8 cellular contexts compared by ENCODE assay signal in the genomic region with DNA sequence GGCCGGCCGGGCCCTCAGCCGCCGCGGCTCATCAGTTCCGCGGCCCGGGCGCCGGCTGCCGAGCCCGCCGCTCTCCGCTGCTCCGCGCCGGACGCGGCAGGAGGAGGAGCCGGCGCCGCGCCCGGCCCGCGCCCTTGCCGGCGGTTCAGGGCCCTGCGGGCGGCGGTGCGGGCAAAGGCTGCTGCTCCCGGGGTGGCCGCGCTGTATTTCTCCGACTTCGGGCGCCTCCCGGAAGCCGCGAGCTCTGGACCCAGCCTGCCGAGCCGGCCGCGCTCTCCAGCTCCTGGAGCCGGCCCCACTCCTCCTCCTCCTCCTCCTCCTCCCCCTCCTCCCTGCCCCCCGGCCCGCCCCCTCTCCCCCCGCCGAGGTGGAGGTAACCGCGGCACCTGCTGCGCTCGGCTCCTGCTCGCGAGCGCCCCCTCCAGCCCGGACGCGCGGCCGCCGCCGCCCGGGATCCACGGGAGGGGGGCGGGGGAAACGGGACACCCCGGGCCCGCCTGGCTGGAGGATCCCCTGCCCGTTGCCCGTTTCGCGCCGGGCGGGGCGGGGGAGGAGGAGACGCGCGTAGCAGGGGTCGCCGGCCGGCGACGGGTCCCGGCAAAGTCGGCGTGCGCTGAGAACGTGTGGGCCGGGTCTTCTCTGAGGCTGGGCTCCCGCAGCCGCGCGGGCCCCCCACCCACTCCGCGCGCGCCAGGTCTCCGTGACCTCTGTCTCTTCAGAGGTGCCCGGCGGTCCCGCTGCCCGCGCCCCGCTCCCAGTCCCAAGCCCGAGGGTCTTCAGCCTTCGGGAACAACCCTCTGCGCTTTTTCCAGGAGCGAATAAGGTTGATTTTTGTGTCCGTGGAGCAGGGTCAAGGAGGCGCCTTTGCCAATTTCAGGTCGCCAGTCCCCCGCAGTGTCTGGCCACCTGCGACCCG. TPM values are rescaled to one million over a fixed set of nuclear protein-coding genes. Genes with fewer than 3 reads are reported as not detected.
DNase-seq lines count a peak whose midpoint lies in the region; ATAC-seq, FAIRE-seq and TF ChIP-seq lines count a peak whose summit lies in the region.

A gene with protein sequence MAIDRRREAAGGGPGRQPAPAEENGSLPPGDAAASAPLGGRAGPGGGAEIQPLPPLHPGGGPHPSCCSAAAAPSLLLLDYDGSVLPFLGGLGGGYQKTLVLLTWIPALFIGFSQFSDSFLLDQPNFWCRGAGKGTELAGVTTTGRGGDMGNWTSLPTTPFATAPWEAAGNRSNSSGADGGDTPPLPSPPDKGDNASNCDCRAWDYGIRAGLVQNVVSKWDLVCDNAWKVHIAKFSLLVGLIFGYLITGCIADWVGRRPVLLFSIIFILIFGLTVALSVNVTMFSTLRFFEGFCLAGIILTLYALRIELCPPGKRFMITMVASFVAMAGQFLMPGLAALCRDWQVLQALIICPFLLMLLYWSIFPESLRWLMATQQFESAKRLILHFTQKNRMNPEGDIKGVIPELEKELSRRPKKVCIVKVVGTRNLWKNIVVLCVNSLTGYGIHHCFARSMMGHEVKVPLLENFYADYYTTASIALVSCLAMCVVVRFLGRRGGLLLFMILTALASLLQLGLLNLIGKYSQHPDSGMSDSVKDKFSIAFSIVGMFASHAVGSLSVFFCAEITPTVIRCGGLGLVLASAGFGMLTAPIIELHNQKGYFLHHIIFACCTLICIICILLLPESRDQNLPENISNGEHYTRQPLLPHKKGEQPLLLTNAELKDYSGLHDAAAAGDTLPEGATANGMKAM (minus strand): TSS at position 257 of the 916 bp plus-strand sequence. CDS start 491 bp downstream, outside the sequence.

- H2AFZ ChIP-seq in ACC112 (ENCODE audit: low read length, unreplicated experiment) (peak within 1 kb of the TSS; percentile 81), keratinocyte (ENCODE audit: control insufficient read depth, low read length) (peak within 1 kb of the TSS; percentile 81)

- H3K4me3 ChIP-seq in ACC112 (ENCODE audit: low read depth, low read length) = peak within 1 kb of the TSS; percentile 95
- no peak within 1 kb of the TSS for H3K4me3 ChIP-seq in NB4 (ENCODE audit: low read depth, low read length)
- H3K4me3 ChIP-seq in bronchial epithelial cell (ENCODE audit: low read depth, low read length) = peak within 1 kb of the TSS; percentile 69
- H3K4me3 ChIP-seq in keratinocyte (ENCODE audit: control insufficient read depth in 2 of 3, extremely low read depth in 1 of 3, insufficient read depth in 2 of 3, low read depth in 1 of 3, low read length in 3 of 3) = peak within 1 kb of the TSS; percentile 69 to 76 (median 73)

- ATAC-seq in GM18867 (IDR thresholded peaks at IDR 0.05; ENCODE audit: unreplicated experiment) = peak; percentile 60
- no peak for ATAC-seq in GM21423 (IDR thresholded peaks at IDR 0.05; ENCODE audit: unreplicated experiment)

- TF ChIP-seq CTCF in NB4 (IDR thresholded peaks at IDR 0.05; ENCODE audit: low read depth, low read length) = peak; percentile 32
- TF ChIP-seq CTCF in VCaP (conservative IDR thresholded peaks at IDR 0.05) = peak; percentile 79
- TF ChIP-seq CTCF in bronchial epithelial cell (IDR thresholded peaks at IDR 0.05; ENCODE audit: insufficient read depth, low read length, severe bottlenecking) = peak; percentile 61
- peak in 2 of 3 experiments; percentile 61 to 80 for TF ChIP-seq CTCF in keratinocyte (optimal IDR thresholded peaks at IDR 0.05 in 1 of 3, IDR thresholded peaks at IDR 0.05 in 1 of 3, conservative IDR thresholded peaks at IDR 0.05 in 1 of 3; ENCODE audit: extremely low read depth in 1 of 3, insufficient read depth in 2 of 3, low read length in 3 of 3)

- H3K4me1 ChIP-seq in ACC112 (ENCODE audit: control insufficient read depth, insufficient read depth, low read length, unreplicated experiment) = peaks cover 21% of the 10 kb centered on the region
- H3K4me1 ChIP-seq in keratinocyte (ENCODE audit: control insufficient read depth, extremely low read depth, insufficient read depth, low read length) = peaks cover 27% of the 10 kb centered on the region

- H3K4me2 ChIP-seq in keratinocyte (ENCODE audit: control insufficient read depth, extremely low read depth, insufficient read depth, low read depth, low read length) = peak within 1 kb of the TSS; percentile 91

- H3K9me1 ChIP-seq in keratinocyte (ENCODE audit: control insufficient read depth, extremely low read depth, insufficient read depth, low read length) = no peaks in the 10 kb centered on the region

- dilution Hi-C loops in keratinocyte (cut with MboI; ENCODE audit: extremely low pct_ligation_motif_present, low sequenced_read_pairs) = no loop called here

- no peaks in the 10 kb centered on the region for H3K36me3 ChIP-seq in ACC112 (ENCODE audit: insufficient read depth, low read length)
- no peaks in the 10 kb centered on the region for H3K36me3 ChIP-seq in bronchial epithelial cell (ENCODE audit: control insufficient read depth, insufficient read depth, low read length)
- H3K36me3 ChIP-seq in keratinocyte (ENCODE audit: control insufficient read depth in 2 of 2, extremely low read depth in 1 of 2, insufficient read depth in 2 of 2, low read length in 2 of 2) = no peaks in the 10 kb centered on the region

- H3K27ac ChIP-seq in ACC112 (ENCODE audit: low read depth, low read length) (no peak within 1 kb of the TSS), VCaP (peak within 1 kb of the TSS; percentile 89), keratinocyte (ENCODE audit: control insufficient read depth, insufficient read depth, low read length) (no peak within 1 kb of the TSS)

- H4K20me1 ChIP-seq in keratinocyte (ENCODE audit: control insufficient read depth, extremely low read depth, insufficient read depth, low read length) = no peaks in the 10 kb centered on the region

- H3K9me3 ChIP-seq in keratinocyte (ENCODE audit: control insufficient read depth, low read depth, low read length) = no peaks in the 10 kb centered on the region

- peak within 1 kb of the TSS; percentile 77 for H3K9ac ChIP-seq in keratinocyte (ENCODE audit: control insufficient read depth, extremely low read depth, insufficient read depth, low read length)

- TF ChIP-seq POLR2A in NB4 (IDR thresholded peaks at IDR 0.05; ENCODE audit: extremely low read depth, insufficient read length) = no peak

- DNase-seq in NB4 (ENCODE audit: low read depth) (peak; percentile 53), bronchial epithelial cell (ENCODE audit: low read depth) (peak; percentile 27), keratinocyte (ENCODE audit: low read depth, low spot score) (no peak)
- peak; percentile 29 to 53 (median 47) for DNase-seq in stimulated activated CD4-positive, alpha-beta T cell treated with anti-CD3 and anti-CD28 coated beads, Interleukin-12 subunit alpha, Interleukin-12 subunit beta, amount 100 ng/mL, for 48 hours (ENCODE audit: low read depth in 2 of 3, low spot score in 1 of 3)

- H3K79me2 ChIP-seq in ACC112 (ENCODE audit: control insufficient read depth, insufficient read depth, low read length, unreplicated experiment) (peaks cover 31% of the 10 kb centered on the region), keratinocyte (ENCODE audit: control insufficient read depth, insufficient read depth, low read length) (peaks cover 3% of the 10 kb centered on the region)

- FAIRE-seq in bronchial epithelial cell (lab: Jason Lieb, UNC) = no peak
- no peak for FAIRE-seq in keratinocyte (lab: Jason Lieb, UNC)

- H3K27me3 ChIP-seq in ACC112 (ENCODE audit: insufficient read depth, low read length) (no peaks in the 10 kb centered on the region), bronchial epithelial cell (ENCODE audit: control insufficient read depth, insufficient read depth, low read length) (no peaks in the 10 kb centered on the region), keratinocyte (ENCODE audit: control insufficient read depth, extremely low read depth, insufficient read depth, low read length) (no peaks in the 10 kb centered on the region)

RNA-seq across cellular contexts. Expression of the gene that starts here (rescaled TPM):
- total RNA-seq in bronchial epithelial cell = 18.7 and 20.6 TPM in 2 replicates
- polyA plus RNA-seq in keratinocyte = 3.2 to 7.5 TPM (median 4.3 TPM) in 3 replicates
- 6.9 TPM for polyA plus RNA-seq in keratinocyte (2011; ENCODE audit: low read depth)
- 6.1 and 9.0 TPM in 2 replicates for polyA plus RNA-seq in keratinocyte (2011; cell fraction: cytosol; rRNA removed)
- 21.3 and 28.8 TPM in 2 replicates for polyA plus RNA-seq in keratinocyte (2011; cell fraction: nucleus; rRNA removed)
- 7.4 and 15.4 TPM in 2 replicates for polyA plus RNA-seq in keratinocyte (2012; ENCODE audit: low replicate concordance)
- polyA minus RNA-seq in keratinocyte = 20.6 to 28.2 TPM (median 22.4 TPM) in 3 replicates
- polyA minus RNA-seq in keratinocyte (2011; cell fraction: cytosol; rRNA and poly(A)+ RNA removed) = 18.4 TPM
- 28.7 and 47.2 TPM in 2 replicates for polyA minus RNA-seq in keratinocyte (2011; cell fraction: nucleus; rRNA and poly(A)+ RNA removed)
